In genomic region chr16:4338712-4339299, GRCh38 we compare ENCODE assay signal across 23 cellular contexts. TPM values are rescaled to one million over a fixed set of nuclear protein-coding genes. Genes with fewer than 3 reads are reported as not detected.
DNase-seq lines count a peak whose midpoint lies in the region; TF ChIP-seq lines count a peak whose summit lies in the region.
"Had no signal": no experiment of that assay in that cellular context is flagged by ENCODE, and none has a peak within 500 bp of the region (broad histone marks: within the 10 kb centered on the region; RNA-seq: fewer than 3 reads in every experiment).

No MANE protein-coding gene starts in this region.

- H3K27me3 Mint-ChIP-seq in endodermal cell (ENCODE audit: insufficient read depth), result no peaks in the 10 kb centered on the region
- peaks cover 11% of the 10 kb centered on the region for H3K27me3 Mint-ChIP-seq in neural progenitor cell (ENCODE audit: insufficient read depth, low read depth)
- H3K27me3 Mint-ChIP-seq: activated naive CD8-positive, alpha-beta T cell; brain; stimulated activated naive CD8-positive, alpha-beta T cell treated with anti-CD3 and anti-CD28 coated beads, Interleukin-15, Interleukin-2, amounts not matched to agents 100 ng/mL and 50 ng/mL, for 24 hours had no signal

- TF ChIP-seq CTCF in endodermal cell (conservative IDR thresholded peaks at IDR 0.05) (no peak), neural progenitor cell (IDR thresholded peaks at IDR 0.05) (no peak), GM10248 (IDR thresholded peaks at IDR 0.05; ENCODE audit: control extremely low read depth, extremely low read depth, low read depth, missing control alignments) (no peak), esophagus squamous epithelium (IDR thresholded peaks at IDR 0.05) (no peak)

- no peak overlapping the region for H2AFZ ChIP-seq in neural progenitor cell (replicated peaks)
- H2AFZ ChIP-seq: GM23338 had no signal

- no peak for TF ChIP-seq POLR2A in esophagus squamous epithelium (IDR thresholded peaks at IDR 0.05)

- 92 to 93% methylated on average over 7 to 10 of the region's 10 CpGs for WGBS in endodermal cell (ENCODE audit: insufficient coverage in 1 of 2, insufficient read length in 1 of 2), 2 experiments
- 100% methylated on average over 1 to 2 of the region's 10 CpGs for WGBS in esophagus squamous epithelium, 2 donors

- H3K79me2 ChIP-seq in neural progenitor cell (ENCODE audit: low read depth), result peaks cover 20% of the 10 kb centered on the region

- POLR2A ChIA-PET in GM10248 (lab: Yijun Ruan, JAX), result no interaction called here

- peaks cover 0 to 95% (median 88%) of the 10 kb centered on the region in 11 experiments; a peak in 21 of 22 replicates for H4K20me1 ChIP-seq in BLaER1 treated with 17β-estradiol and CSF1 and Interleukin-3, amounts not matched to agents 10 nM and 100 nM
- peaks cover 10% of the 10 kb centered on the region for H4K20me1 ChIP-seq in neural progenitor cell (ENCODE audit: low read depth)

- H3K4me3 Mint-ChIP-seq in endodermal cell, result no peak overlapping the region
- H3K4me3 Mint-ChIP-seq in neural progenitor cell, result no peak overlapping the region
- H3K4me3 Mint-ChIP-seq: activated naive CD8-positive, alpha-beta T cell; activated T-helper 1 cell treated with anti-CD3 and anti-CD28 coated beads, Interleukin-12 subunit alpha, Interleukin-12 subunit beta, Interleukin-2, Interleukin-4 antibody, amounts not matched to agents 30 ng/mL and 10 ng/mL and 1 ng/mL, durations not matched to agents 14 hours and 24 hours and 36 hours; brain; dendritic cell treated with granulocyte-macrophage colony-stimulating factor and Interleukin-4, amounts not matched to agents 40 ng/mL and 50 ng/mL, for 4 days; GM23338; stimulated activated naive CD8-positive, alpha-beta T cell treated with anti-CD3 and anti-CD28 coated beads, Interleukin-15, Interleukin-2, amounts not matched to agents 100 ng/mL and 50 ng/mL, for 24 hours had no signal

- H3K27ac Mint-ChIP-seq in endodermal cell (no peak overlapping the region), neural progenitor cell (no peak overlapping the region)
- H3K27ac Mint-ChIP-seq: activated T-helper 1 cell treated with anti-CD3 and anti-CD28 coated beads, Interleukin-12 subunit alpha, Interleukin-12 subunit beta, Interleukin-2, Interleukin-4 antibody, amounts not matched to agents 30 ng/mL and 10 ng/mL and 1 ng/mL, durations not matched to agents 14 hours and 24 hours and 36 hours; dendritic cell treated with granulocyte-macrophage colony-stimulating factor and Interleukin-4, amounts not matched to agents 40 ng/mL and 50 ng/mL, for 4 days; GM23338; stimulated activated naive CD8-positive, alpha-beta T cell treated with anti-CD3 and anti-CD28 coated beads, Interleukin-15, Interleukin-2, amounts not matched to agents 100 ng/mL and 50 ng/mL, for 24 hours had no signal

- no peaks in the 10 kb centered on the region for H3K27me3 ChIP-seq in BLaER1 treated with 17β-estradiol and CSF1 and Interleukin-3, amounts not matched to agents 10 nM and 100 nM
- no peaks in the 10 kb centered on the region for H3K27me3 ChIP-seq in endodermal cell (ENCODE audit: control insufficient read depth, insufficient read depth, low read length, poor library complexity, severe bottlenecking)
- H3K27me3 ChIP-seq in neural progenitor cell, result no peaks in the 10 kb centered on the region
- H3K27me3 ChIP-seq in esophagus squamous epithelium, result no peaks in the 10 kb centered on the region
- H3K27me3 ChIP-seq: gastrocnemius medialis, right lobe of liver, transverse colon had no signal

- intact Hi-C loops in esophagus squamous epithelium (cut with DNase I), result no loop called here

- no peak overlapping the region for H3K4me3 ChIP-seq in BLaER1 treated with 17β-estradiol and CSF1 and Interleukin-3, amounts not matched to agents 10 nM and 100 nM
- no peak overlapping the region for H3K4me3 ChIP-seq in endodermal cell (ENCODE audit: low read length)
- H3K4me3 ChIP-seq in neural progenitor cell, result no peak overlapping the region
- H3K4me3 ChIP-seq in esophagus squamous epithelium, result no peak overlapping the region
- H3K4me3 ChIP-seq: gastrocnemius medialis, GM23338, right lobe of liver, transverse colon had no signal

- H3K4me1 Mint-ChIP-seq in endodermal cell (peaks cover 4% of the 10 kb centered on the region), neural progenitor cell (peaks cover 3% of the 10 kb centered on the region)

- H3F3A ChIP-seq in neural progenitor cell (ENCODE audit: low read depth), result no peaks in the 10 kb centered on the region

- H3K9ac ChIP-seq in BLaER1 treated with 17β-estradiol and CSF1 and Interleukin-3, amounts not matched to agents 10 nM and 100 nM, result peak overlapping the region in 6 of 11 experiments; percentile 7 to 50 (median 20); a peak in 5 of 22 replicates
- no peak overlapping the region for H3K9ac ChIP-seq in endodermal cell (ENCODE audit: extremely low read depth, low read length, poor library complexity, severe bottlenecking)
- peak overlapping the region; percentile 13 for H3K9ac ChIP-seq in neural progenitor cell

- peaks cover 0 to 41% (median 19%) of the 10 kb centered on the region in 10 experiments; a peak in 13 of 20 replicates for H3K4me1 ChIP-seq in BLaER1 treated with 17β-estradiol and CSF1 and Interleukin-3, amounts not matched to agents 10 nM and 100 nM
- H3K4me1 ChIP-seq in endodermal cell (ENCODE audit: control insufficient read depth, insufficient read depth, low read length) (no peaks in the 10 kb centered on the region), neural progenitor cell (no peaks in the 10 kb centered on the region), esophagus squamous epithelium (peaks cover 0 to 20% (median 0%) of the 10 kb centered on the region in 3 donors)
- H3K4me1 ChIP-seq: Caco-2, right lobe of liver had no signal

- peaks cover 74 to 91% (median 83%) of the 10 kb centered on the region in 11 experiments for H3K36me3 ChIP-seq in BLaER1 treated with 17β-estradiol and CSF1 and Interleukin-3, amounts not matched to agents 10 nM and 100 nM
- H3K36me3 ChIP-seq in endodermal cell (ENCODE audit: control insufficient read depth, insufficient read depth, low read length), result peaks cover 21% of the 10 kb centered on the region
- H3K36me3 ChIP-seq in neural progenitor cell, result no peaks in the 10 kb centered on the region
- peaks cover 8 to 82% (median 10%) of the 10 kb centered on the region in 3 donors for H3K36me3 ChIP-seq in esophagus squamous epithelium
- H3K36me3 ChIP-seq: transverse colon had no signal

- H3K9me3 ChIP-seq in BLaER1 treated with 17β-estradiol and CSF1 and Interleukin-3, amounts not matched to agents 10 nM and 100 nM (replicated peaks in 1 of 11), result no peaks in the 10 kb centered on the region
- H3K9me3 ChIP-seq in endodermal cell (ENCODE audit: control insufficient read depth, low read length), result no peaks in the 10 kb centered on the region
- no peaks in the 10 kb centered on the region for H3K9me3 ChIP-seq in neural progenitor cell (ENCODE audit: low read depth)
- H3K9me3 ChIP-seq in esophagus squamous epithelium, result no peaks in the 10 kb centered on the region
- H3K9me3 ChIP-seq: Caco-2, gastrocnemius medialis, right lobe of liver, transverse colon had no signal

- no peak for DNase-seq in endodermal cell
- no peak for DNase-seq in neural progenitor cell (ENCODE audit: low spot score)
- no peak for DNase-seq in GM10248 (ENCODE audit: extremely low spot score)
- no peak for DNase-seq in NAMALWA (ENCODE audit: low spot score)
- no peak for DNase-seq in esophagus squamous epithelium (lab: John Stamatoyannopoulos, UW)
- DNase-seq: activated CD4-positive, CD25-positive, alpha-beta regulatory T cell treated with anti-CD3 and anti-CD28 coated beads, Interleukin-2, amount 50 U/mL, for 72 hours; Caco-2; gastrocnemius medialis; NCI-H1417; NCI-H2171 treated with DMSO at 0.1 percent for 48 hours; NCI-H774; PC-3; stimulated activated CD4-positive, alpha-beta T cell treated with anti-CD3 and anti-CD28 coated beads, Interleukin-1b, Interleukin-23, amount 100 ng/mL, for 48 hours; transverse colon had no signal

- CTCF ChIA-PET in GM10248 (lab: Yijun Ruan, JAX), result interaction anchor here (1.1 to 4.5 kb wide), 5 partner anchors 8 to 85 kb away, joined by 3 to 30 read pairs (median 5); no protein-coding TSS in a partner anchor

- H3K4me2 ChIP-seq in BLaER1 treated with 17β-estradiol and CSF1 and Interleukin-3, amounts not matched to agents 10 nM and 100 nM, result no peak overlapping the region
- no peak overlapping the region for H3K4me2 ChIP-seq in neural progenitor cell
- H3K4me2 ChIP-seq: GM23338 had no signal

- H3K36me3 Mint-ChIP-seq in endodermal cell (ENCODE audit: low read depth) (peaks cover 14% of the 10 kb centered on the region), neural progenitor cell (peaks cover 10% of the 10 kb centered on the region)
- H3K36me3 Mint-ChIP-seq: activated naive CD8-positive, alpha-beta T cell had no signal

- H3K27ac ChIP-seq in BLaER1 treated with 17β-estradiol and CSF1 and Interleukin-3, amounts not matched to agents 10 nM and 100 nM, result peak overlapping the region in 3 of 11 experiments; percentile 12 to 38 (median 16); a peak in 3 of 22 replicates
- H3K27ac ChIP-seq in endodermal cell (ENCODE audit: low read depth, low read length) (peak overlapping the region; percentile 24), neural progenitor cell (no peak overlapping the region), esophagus squamous epithelium (no peak overlapping the region)
- H3K27ac ChIP-seq: epithelial cell of prostate, right lobe of liver, transverse colon had no signal

- peaks cover 2% of the 10 kb centered on the region for H3K9me3 Mint-ChIP-seq in endodermal cell
- H3K9me3 Mint-ChIP-seq in neural progenitor cell, result peaks cover 2% of the 10 kb centered on the region
- H3K9me3 Mint-ChIP-seq: activated T-helper 1 cell treated with anti-CD3 and anti-CD28 coated beads, Interleukin-12 subunit alpha, Interleukin-12 subunit beta, Interleukin-2, Interleukin-4 antibody, amounts not matched to agents 30 ng/mL and 10 ng/mL and 1 ng/mL, durations not matched to agents 14 hours and 24 hours and 36 hours; brain; dendritic cell treated with granulocyte-macrophage colony-stimulating factor and Interleukin-4, amounts not matched to agents 40 ng/mL and 50 ng/mL, for 4 days; stimulated activated naive CD8-positive, alpha-beta T cell treated with anti-CD3 and anti-CD28 coated beads, Interleukin-15, Interleukin-2, amounts not matched to agents 100 ng/mL and 50 ng/mL, for 24 hours had no signal

RNA-seq across cellular contexts. Expression of gene PAM16, which starts 12.3 kb away (rescaled TPM):
- total RNA-seq in endodermal cell, result 10 to 100 TPM; 57.7 to 66.2 TPM
- 57.2 TPM for polyA plus RNA-seq in endodermal cell (2013, experiment 1 of 2)
- polyA plus RNA-seq in endodermal cell (2013, experiment 2 of 2), result 62.4 TPM
- 17.0 and 40.8 TPM in 2 replicates for total RNA-seq in neural progenitor cell (ENCODE audit: low replicate concordance)
- total RNA-seq in esophagus squamous epithelium, result 10 to 100 TPM; 29.5 to 40.8 (median 33.2) TPM

RNA-seq across cellular contexts. Expression of gene GLIS2, which starts 22.9 kb away (rescaled TPM):
- 10 to 100 TPM in 1 of 2 donors, 1 to 10 TPM in 1; 9.1 to 13.2 TPM for total RNA-seq in endodermal cell
- polyA plus RNA-seq in endodermal cell (2013, experiment 1 of 2), result 16.6 TPM
- polyA plus RNA-seq in endodermal cell (2013, experiment 2 of 2), result 15.6 TPM
- total RNA-seq in neural progenitor cell (ENCODE audit: low replicate concordance), result 0.15 and 1.3 TPM in 2 replicates
- 1 to 10 TPM in 1 of 4 donors, under 1 TPM in 3; 0.30 to 1.7 (median 0.67) TPM for total RNA-seq in esophagus squamous epithelium

RNA-seq across cellular contexts. Expression of gene VASN, which starts 32.8 kb away (rescaled TPM):
- total RNA-seq in endodermal cell (10 to 100 TPM; 10.4 to 12.1 TPM), neural progenitor cell (ENCODE audit: low replicate concordance) (3.1 and 7.5 TPM in 2 replicates), esophagus squamous epithelium (10 to 100 TPM in 3 of 4 donors, 1 to 10 TPM in 1; 9.2 to 20.2 (median 14.2) TPM)
- 11.5 TPM for polyA plus RNA-seq in endodermal cell (2013, experiment 1 of 2)
- polyA plus RNA-seq in endodermal cell (2013, experiment 2 of 2), result 11.6 TPM
